Comparison of ENCODE assay signal across 1 cellular context in the genomic region with DNA sequence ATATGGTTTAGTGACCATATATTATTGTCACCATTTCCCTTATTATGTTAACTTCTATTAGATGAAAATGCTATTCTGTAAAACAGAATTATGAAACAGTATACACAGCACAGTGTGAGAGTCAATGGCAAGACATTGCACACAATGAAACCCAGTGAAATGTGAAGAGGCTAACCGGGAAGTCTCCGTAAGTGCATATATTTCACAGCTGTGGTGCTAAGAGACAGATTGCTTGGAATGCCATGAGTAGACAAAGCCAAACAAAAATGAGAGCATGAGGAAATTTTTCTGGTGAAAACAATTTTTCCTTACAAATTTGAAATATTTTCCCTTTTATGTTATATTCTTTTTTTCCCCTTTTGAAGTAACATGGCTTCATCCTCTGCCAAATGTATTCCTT.
TF ChIP-seq lines count a peak whose summit lies in the region.

No MANE protein-coding gene starts in this region.

TF ChIP-seq in SK-N-SH, 30 proteins besides CTCF, POLR2A, EP300 and RAD21 (continued from another document):
- TF ChIP-seq, protein P1, sequence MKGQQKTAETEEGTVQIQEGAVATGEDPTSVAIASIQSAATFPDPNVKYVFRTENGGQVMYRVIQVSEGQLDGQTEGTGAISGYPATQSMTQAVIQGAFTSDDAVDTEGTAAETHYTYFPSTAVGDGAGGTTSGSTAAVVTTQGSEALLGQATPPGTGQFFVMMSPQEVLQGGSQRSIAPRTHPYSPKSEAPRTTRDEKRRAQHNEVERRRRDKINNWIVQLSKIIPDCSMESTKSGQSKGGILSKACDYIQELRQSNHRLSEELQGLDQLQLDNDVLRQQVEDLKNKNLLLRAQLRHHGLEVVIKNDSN (IDR thresholded peaks at IDR 0.05; ENCODE audit: borderline replicate concordance, low read depth) = no peak
- no peak for TF ChIP-seq TAF1 (IDR thresholded peaks at IDR 0.05; ENCODE audit: borderline replicate concordance, low read depth, low read length)
